Comparison of ENCODE assay signal across 1 cellular context in the genomic region with DNA sequence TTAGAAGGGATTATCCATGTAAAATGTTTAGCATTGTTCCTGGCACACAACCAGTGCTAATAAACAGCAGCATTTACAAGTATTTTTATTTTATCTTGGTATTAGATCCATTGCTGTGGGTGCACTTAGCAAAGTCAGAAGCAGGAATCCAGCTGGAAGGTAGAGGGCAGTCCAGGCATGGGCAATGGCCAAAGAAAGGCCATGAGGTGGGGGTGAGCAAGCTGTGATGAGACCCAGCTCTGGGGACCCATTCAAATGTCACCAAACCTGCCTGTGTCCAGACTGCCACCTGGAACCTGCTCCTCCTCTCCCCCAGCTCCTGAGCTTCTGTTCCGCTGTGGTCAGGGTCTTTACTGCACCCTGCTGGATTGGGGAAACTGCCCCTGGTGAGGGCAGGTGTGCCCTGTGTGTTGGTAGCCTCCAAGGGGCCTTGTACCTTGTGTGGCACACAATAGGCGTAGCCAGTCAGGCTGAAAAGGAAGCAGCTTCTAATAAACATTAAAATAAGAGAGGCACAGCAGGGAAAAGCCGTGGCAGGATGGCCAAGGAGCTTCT.
TF ChIP-seq lines count a peak whose summit lies in the region.

No MANE protein-coding gene starts in this region.

TF ChIP-seq in H1, 55 proteins besides CTCF, POLR2A, EP300 and RAD21 (continued from another document):
- TF ChIP-seq JUN (IDR thresholded peaks at IDR 0.05; ENCODE audit: low read depth, low read length) (no peak), JUND (IDR thresholded peaks at IDR 0.05; ENCODE audit: low read length) (no peak), TAF1 (IDR thresholded peaks at IDR 0.05; ENCODE audit: low read depth, low read length) (no peak), TBP (IDR thresholded peaks at IDR 0.05; ENCODE audit: low read depth, low read length) (no peak)
TF ChIP-seq in H1: peak in this region for 0.
